Comparison of ENCODE assay signal across 20 cellular contexts in the genomic region with DNA sequence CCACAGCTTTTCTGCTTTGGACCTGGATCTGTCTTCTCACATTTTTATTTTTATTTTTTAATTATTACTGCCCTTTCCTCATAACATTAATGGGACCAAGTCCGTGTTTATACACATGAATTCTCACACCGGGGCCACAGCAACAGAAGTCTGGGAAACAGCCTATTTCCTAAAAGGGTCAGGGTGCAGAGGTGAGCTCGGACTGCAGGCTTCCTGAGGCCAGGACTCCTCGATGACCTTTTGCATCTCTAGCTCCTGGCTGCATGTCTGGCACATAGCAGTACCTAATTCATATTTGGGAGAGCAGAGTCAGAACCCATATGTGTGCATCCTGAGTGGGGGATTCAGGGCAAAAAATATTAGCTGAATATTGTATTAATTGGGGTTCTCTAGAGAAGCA. TPM values are rescaled to one million over a fixed set of nuclear protein-coding genes. Genes with fewer than 3 reads are reported as not detected.
DNase-seq lines count a peak whose midpoint lies in the region; ATAC-seq, FAIRE-seq and TF ChIP-seq lines count a peak whose summit lies in the region.
"Had no signal": no experiment of that assay in that cellular context is flagged by ENCODE, and none has a peak within 500 bp of the region (broad histone marks: within the 10 kb centered on the region; RNA-seq: fewer than 3 reads in every experiment).

No MANE protein-coding gene starts in this region.

- POLR2A ChIA-PET in activated CD4-positive, alpha-beta T cell treated with anti-CD3 and anti-CD28 coated beads, Interleukin-2, amount 10 ng/mL, durations not matched to agents 7 days and 5 days (lab: Charles Lee) = no interaction called here
- POLR2A ChIA-PET in HepG2 (lab: Yijun Ruan, JAX) = no interaction called here

- in situ Hi-C loops in HepG2 (cut with HindIII; ENCODE audit: extremely low pct_ligation_motif_present, low pct_unique_long_range_greater_than_20kb) = no loop called here

- H3K27ac Mint-ChIP-seq in activated CD4-positive, alpha-beta T cell treated with anti-CD3 and anti-CD28 coated beads, Interleukin-2, amount 10 ng/mL, durations not matched to agents 7 days and 5 days = peak overlapping the region; percentile 28
- H3K27ac Mint-ChIP-seq: B cell; CD4-positive, alpha-beta T cell; CD8-positive, alpha-beta T cell had no signal

- 85% methylated on average over 4 of the region's 4 CpGs for WGBS in liver
- 23% methylated on average over 4 of the region's 4 CpGs for WGBS in HepG2 (ENCODE audit: low lambda C conversion rate)
- WGBS in sigmoid colon, 2 donors = 91 to 92% methylated on average over 4 of the region's 4 CpGs

- H3K4me1 ChIP-seq in liver (ENCODE audit: control insufficient read depth in 4 of 4, insufficient read depth in 4 of 4, low read length in 3 of 4) (peaks cover 0 to 2% (median 0%) of the 10 kb centered on the region in 4 donors), HepG2 (ENCODE audit: insufficient read depth, low read length) (peaks cover 6% of the 10 kb centered on the region), sigmoid colon (no peaks in the 10 kb centered on the region)
- H3K4me1 ChIP-seq: A549 had no signal

- ATAC-seq in HepG2 = no peak
- ATAC-seq: A549; CD8-positive, alpha-beta T cell had no signal

- CTCF ChIA-PET in activated CD4-positive, alpha-beta T cell treated with anti-CD3 and anti-CD28 coated beads, Interleukin-2, amount 10 ng/mL, durations not matched to agents 7 days and 5 days (lab: Charles Lee) = no interaction called here
- CTCF ChIA-PET in HepG2 (lab: Yijun Ruan, JAX; ENCODE audit: low intra/inter-chr PET ratio, low total read pairs) = no interaction called here

- H3K4me3 ChIP-seq in liver (ENCODE audit: low read depth in 1 of 3, low read length in 3 of 3) = no peak overlapping the region
- H3K4me3 ChIP-seq in HepG2 (replicated peaks in 1 of 3; ENCODE audit: insufficient read depth in 1 of 3, low read depth in 2 of 3, low read length in 3 of 3) = no peak overlapping the region
- no peak overlapping the region for H3K4me3 ChIP-seq in sigmoid colon
- H3K4me3 ChIP-seq: A549; BLaER1 treated with 17β-estradiol and CSF1 and Interleukin-3, amounts not matched to agents 10 nM and 100 nM had no signal

- peaks cover 11% of the 10 kb centered on the region for H3K4me1 Mint-ChIP-seq in activated CD4-positive, alpha-beta T cell treated with anti-CD3 and anti-CD28 coated beads, Interleukin-2, amount 10 ng/mL, durations not matched to agents 7 days and 5 days

- H2AFZ ChIP-seq in HepG2 (ENCODE audit: low read length) = no peak overlapping the region

- TF ChIP-seq CTCF in liver (IDR thresholded peaks at IDR 0.05; ENCODE audit: low read depth, low read length, missing input control) = no peak
- no peak for TF ChIP-seq CTCF in HepG2 (CRISPR knock-in tag; IDR thresholded peaks at IDR 0.05)
- no peak for TF ChIP-seq CTCF in sigmoid colon (IDR thresholded peaks at IDR 0.05)

- H3K36me3 ChIP-seq in liver (ENCODE audit: control insufficient read depth in 4 of 4, insufficient read depth in 3 of 4, low read depth in 1 of 4, low read length in 3 of 4) (no peaks in the 10 kb centered on the region), HepG2 (replicated peaks in 1 of 2; ENCODE audit: control insufficient read depth in 1 of 2, insufficient read depth in 2 of 2, low read length in 2 of 2) (no peaks in the 10 kb centered on the region), sigmoid colon (no peaks in the 10 kb centered on the region)
- H3K36me3 ChIP-seq: BLaER1 treated with 17β-estradiol and CSF1 and Interleukin-3, amounts not matched to agents 10 nM and 100 nM had no signal

- no peaks in the 10 kb centered on the region for H3K36me3 Mint-ChIP-seq in activated CD4-positive, alpha-beta T cell treated with anti-CD3 and anti-CD28 coated beads, Interleukin-2, amount 10 ng/mL, durations not matched to agents 7 days and 5 days (ENCODE audit: low read depth)
- H3K36me3 Mint-ChIP-seq: CD8-positive, alpha-beta T cell had no signal

- TF ChIP-seq RAD21 in liver (IDR thresholded peaks at IDR 0.05) (no peak), HepG2 (CRISPR knock-in tag; IDR thresholded peaks at IDR 0.05) (no peak)

- H3K9me3 ChIP-seq in liver (ENCODE audit: control insufficient read depth in 4 of 4, low read length in 3 of 4) (no peaks in the 10 kb centered on the region), HepG2 (ENCODE audit: low read length) (no peaks in the 10 kb centered on the region), sigmoid colon (no peaks in the 10 kb centered on the region)
- H3K9me3 ChIP-seq: A549; BLaER1 treated with 17β-estradiol and CSF1 and Interleukin-3, amounts not matched to agents 10 nM and 100 nM; Caco-2 had no signal

- H3K9ac ChIP-seq in liver (ENCODE audit: low read depth in 1 of 2, low read length in 2 of 2) = no peak overlapping the region
- no peak overlapping the region for H3K9ac ChIP-seq in HepG2 (ENCODE audit: insufficient read depth, low read depth, low read length)
- H3K9ac ChIP-seq: BLaER1 treated with 17β-estradiol and CSF1 and Interleukin-3, amounts not matched to agents 10 nM and 100 nM had no signal

- H3K27me3 Mint-ChIP-seq in activated CD4-positive, alpha-beta T cell treated with anti-CD3 and anti-CD28 coated beads, Interleukin-2, amount 10 ng/mL, durations not matched to agents 7 days and 5 days = peaks cover 3% of the 10 kb centered on the region

- H3K4me3 Mint-ChIP-seq in activated CD4-positive, alpha-beta T cell treated with anti-CD3 and anti-CD28 coated beads, Interleukin-2, amount 10 ng/mL, durations not matched to agents 7 days and 5 days = no peak overlapping the region
- H3K4me3 Mint-ChIP-seq: B cell; CD4-positive, alpha-beta T cell; CD8-positive, alpha-beta T cell had no signal

- H3K79me2 ChIP-seq in HepG2 (ENCODE audit: insufficient read depth, low read length) = no peaks in the 10 kb centered on the region

- H3K27ac ChIP-seq in liver (ENCODE audit: low read depth in 1 of 2, low read length in 2 of 2) (no peak overlapping the region), HepG2 (ENCODE audit: extremely low read length, insufficient read depth, low read length) (no peak overlapping the region), sigmoid colon (no peak overlapping the region)
- H3K27ac ChIP-seq: 22Rv1; A549; BLaER1 treated with 17β-estradiol and CSF1 and Interleukin-3, amounts not matched to agents 10 nM and 100 nM; C4-2B had no signal

- no TSS peak for BruUV-seq in HepG2 (replicated peaks; lab: Mats Ljungman, UMichigan)

- H3K9me3 Mint-ChIP-seq in activated CD4-positive, alpha-beta T cell treated with anti-CD3 and anti-CD28 coated beads, Interleukin-2, amount 10 ng/mL, durations not matched to agents 7 days and 5 days = no peaks in the 10 kb centered on the region
- H3K9me3 Mint-ChIP-seq: CD4-positive, alpha-beta T cell; CD8-positive, alpha-beta T cell had no signal

- DNase-seq in activated CD4-positive, alpha-beta T cell treated with anti-CD3 and anti-CD28 coated beads, Interleukin-2, amount 10 ng/mL, durations not matched to agents 7 days and 5 days = no peak
- DNase-seq in activated CD4-positive, alpha-beta T cell treated with anti-CD3 and anti-CD28 coated beads for 1 hour = no peak
- DNase-seq in HepG2 (ENCODE audit: low spot score) = no peak
- no peak for DNase-seq in sigmoid colon
- DNase-seq: AML-193; Caco-2; Calu3; CD4-positive, alpha-beta T cell; CD8-positive, alpha-beta T cell; DMS79 treated with DMSO at 0.1 percent for 48 hours; GF-D8 had no signal

- H4K20me1 ChIP-seq in HepG2 (ENCODE audit: insufficient read depth, low read length) = no peaks in the 10 kb centered on the region
- H4K20me1 ChIP-seq: BLaER1 treated with 17β-estradiol and CSF1 and Interleukin-3, amounts not matched to agents 10 nM and 100 nM had no signal

- intact Hi-C loops in HepG2 (cut with micrococcal nuclease; ENCODE audit: unreplicated experiment) = no loop called here
- intact Hi-C loops in sigmoid colon (cut with DNase I) = no loop called here

- no peak for FAIRE-seq in HepG2 (lab: Jason Lieb, UNC)
- FAIRE-seq: A549, D721Med, G401.6, GM12891 had no signal

- TF ChIP-seq POLR2A in HepG2 (IDR thresholded peaks at IDR 0.05; ENCODE audit: insufficient read depth in 1 of 2, low read depth in 2 of 2, low read length in 2 of 2) (no peak), sigmoid colon (IDR thresholded peaks at IDR 0.05) (no peak)

- no peak overlapping the region for H3K4me2 ChIP-seq in HepG2 (ENCODE audit: low read depth, low read length)
- H3K4me2 ChIP-seq: A549; BLaER1 treated with 17β-estradiol and CSF1 and Interleukin-3, amounts not matched to agents 10 nM and 100 nM had no signal

- no peaks in the 10 kb centered on the region for H3K27me3 ChIP-seq in liver (ENCODE audit: control insufficient read depth in 4 of 4, insufficient read depth in 4 of 4, low read length in 3 of 4)
- peaks cover 0 to 8% of the 10 kb centered on the region in 2 experiments; a peak in 2 of 5 replicates for H3K27me3 ChIP-seq in HepG2 (ENCODE audit: control insufficient read depth in 1 of 2, insufficient read depth in 2 of 2, low read length in 2 of 2)
- no peaks in the 10 kb centered on the region for H3K27me3 ChIP-seq in sigmoid colon
- H3K27me3 ChIP-seq: BLaER1 treated with 17β-estradiol and CSF1 and Interleukin-3, amounts not matched to agents 10 nM and 100 nM had no signal

- no peak for TF ChIP-seq EP300 in HepG2 (IDR thresholded peaks at IDR 0.05; ENCODE audit: low read depth in 2 of 2, low read length in 2 of 2)
- TF ChIP-seq EP300 in HepG2 (CRISPR knock-in tag; IDR thresholded peaks at IDR 0.05; ENCODE audit: borderline replicate concordance) = no peak
- no peak for TF ChIP-seq EP300 in sigmoid colon (IDR thresholded peaks at IDR 0.05)

RNA-seq across cellular contexts. Expression of a gene that starts 9.6 kb away (rescaled TPM):
- total RNA-seq in activated CD4-positive, alpha-beta T cell treated with anti-CD3 and anti-CD28 coated beads, Interleukin-2, amount 10 ng/mL, durations not matched to agents 7 days and 5 days = 1 to 10 TPM in 1 of 2 experiments, under 1 TPM in 1; 0.92 to 1.3 TPM
- total RNA-seq in liver (10 to 100 TPM in 1 of 2 donors, 1 to 10 TPM in 1; 7.9 to 11.6 TPM), HepG2 (2016; rRNA removed; fragmentation: Illumina TruSeq; extraction: Trizol) (1.7 and 3.6 TPM in 2 replicates), sigmoid colon (10 to 100 TPM; 52.0 to 74.6 (median 65.9) TPM)
- polyA plus RNA-seq in liver (10 to 100 TPM in 1 of 2 donors, 1 to 10 TPM in 1; 3.6 to 12.8 TPM), HepG2 (2011; rRNA removed) (0.73 and 1.1 TPM in 2 replicates), sigmoid colon (10 to 100 TPM; 16.2 to 22.2 (median 21.8) TPM)
- 1.4 and 2.6 TPM in 2 replicates for total RNA-seq in HepG2 (2016; cell fraction: cytosol; rRNA removed; fragmentation: Illumina TruSeq; extraction: Trizol; ENCODE audit: low read depth)
- 2.9 TPM in 2 replicates for total RNA-seq in HepG2 (2016; cell fraction: insoluble cytoplasmic fraction; rRNA removed; fragmentation: Illumina TruSeq; extraction: Trizol)
- total RNA-seq in HepG2 (2016; cell fraction: membrane; rRNA removed; fragmentation: Illumina TruSeq; extraction: Trizol) = 3.1 and 3.4 TPM in 2 replicates
- total RNA-seq in HepG2 (2016; cell fraction: nucleus; rRNA removed; fragmentation: Illumina TruSeq; extraction: Trizol) = 1.4 and 2.6 TPM in 2 replicates
- 0.24 and 1.2 TPM in 2 replicates for polyA plus RNA-seq in HepG2 (2011; cell fraction: cytosol; rRNA removed)
- polyA plus RNA-seq in HepG2 (2011; cell fraction: nucleus; rRNA removed) = 8.7 and 12.9 TPM in 2 replicates
- 0.38 and 2.1 TPM in 2 replicates for polyA plus RNA-seq in HepG2 (2012)
- 4.4 and 5.7 TPM in 2 replicates for polyA plus RNA-seq in HepG2 (2016; cell fraction: cytosol; fragmentation: Illumina TruSeq; extraction: Trizol; ENCODE audit: low read depth)
- 3.7 TPM in 2 replicates for polyA plus RNA-seq in HepG2 (2016; cell fraction: insoluble cytoplasmic fraction; fragmentation: Illumina TruSeq; extraction: Trizol; ENCODE audit: low read depth)
- polyA plus RNA-seq in HepG2 (2016; cell fraction: membrane; fragmentation: Illumina TruSeq; extraction: Trizol; ENCODE audit: low read depth) = 2.6 and 3.5 TPM in 2 replicates
- polyA plus RNA-seq in HepG2 (2016; cell fraction: nucleus; fragmentation: Illumina TruSeq; extraction: Trizol; ENCODE audit: insufficient read depth, low read depth) = 2.9 and 3.0 TPM in 2 replicates
- 1.9 and 153 TPM in 2 replicates for polyA minus RNA-seq in HepG2 (2011; rRNA and poly(A)+ RNA removed; ENCODE audit: low replicate concordance)
- 2.8 and 4.2 TPM in 2 replicates for polyA minus RNA-seq in HepG2 (2011; cell fraction: cytosol; rRNA and poly(A)+ RNA removed)
- polyA minus RNA-seq in HepG2 (2011; cell fraction: nucleus; rRNA and poly(A)+ RNA removed) = 5.3 and 5.5 TPM in 2 replicates

Comparison
In these comparisons a context has a peak if more than half of its experiments do, and no peak if none do; other contexts are left out.
1. RNA of a gene that starts 9.6 kb away (total RNA-seq): 52.0 to 74.6 TPM in sigmoid colon; 7.9 to 11.6 TPM in liver, 1.4 to 3.6 TPM in HepG2 and 0.92 to 1.3 TPM in activated CD4-positive, alpha-beta T cell treated with anti-CD3 and anti-CD28 coated beads, Interleukin-2, amount 10 ng/mL, durations not matched to agents 7 days and 5 days; every median in the first group is over 4 times any median in the second.